2 cellular contexts compared by ENCODE assay signal in genomic region chr5:95946451-95946850, GRCh38.
A peak's percentile ranks its signal among the peaks of the same experiment; 100 is the strongest.
TF ChIP-seq lines count a peak whose summit lies in the region.

No MANE protein-coding gene starts in this region.

TF ChIP-seq in GM12878, 131 proteins besides CTCF, POLR2A, EP300 and RAD21:
- TF ChIP-seq MLLT1 (IDR thresholded peaks at IDR 0.05) (no peak), NKRF (conservative IDR thresholded peaks at IDR 0.05) (no peak), WRNIP1 (IDR thresholded peaks at IDR 0.05; ENCODE audit: borderline replicate concordance, low read depth, low read length) (no peak), TCF12 (IDR thresholded peaks at IDR 0.05; ENCODE audit: low read depth, low read length) (no peak), ESRRA (IDR thresholded peaks at IDR 0.05; ENCODE audit: low read length) (no peak), HSF1 (IDR thresholded peaks at IDR 0.05; ENCODE audit: low read depth, low read length) (no peak), ZNF687 (IDR thresholded peaks at IDR 0.05) (no peak), KDM1A (IDR thresholded peaks at IDR 0.05; ENCODE audit: borderline replicate concordance) (no peak), PBX3 (IDR thresholded peaks at IDR 0.05; ENCODE audit: insufficient replicate concordance, low read depth, low read length) (no peak), SKIL (IDR thresholded peaks at IDR 0.05; ENCODE audit: low read depth, poor library complexity, severe bottlenecking) (no peak)

TF ChIP-seq in endothelial cell of umbilical vein, 7 proteins besides CTCF, POLR2A, EP300 and RAD21:
- TF ChIP-seq GATA2 (IDR thresholded peaks at IDR 0.05; ENCODE audit: insufficient read depth, insufficient read length, low read depth, low read length) (peak; percentile 30), JUN (IDR thresholded peaks at IDR 0.05; ENCODE audit: borderline replicate concordance, insufficient read depth, insufficient read length, low read depth) (no peak)
TF ChIP-seq in endothelial cell of umbilical vein: peak in this region for 1.
